ENCODE assay signal across 8 cellular contexts in the genomic region with DNA sequence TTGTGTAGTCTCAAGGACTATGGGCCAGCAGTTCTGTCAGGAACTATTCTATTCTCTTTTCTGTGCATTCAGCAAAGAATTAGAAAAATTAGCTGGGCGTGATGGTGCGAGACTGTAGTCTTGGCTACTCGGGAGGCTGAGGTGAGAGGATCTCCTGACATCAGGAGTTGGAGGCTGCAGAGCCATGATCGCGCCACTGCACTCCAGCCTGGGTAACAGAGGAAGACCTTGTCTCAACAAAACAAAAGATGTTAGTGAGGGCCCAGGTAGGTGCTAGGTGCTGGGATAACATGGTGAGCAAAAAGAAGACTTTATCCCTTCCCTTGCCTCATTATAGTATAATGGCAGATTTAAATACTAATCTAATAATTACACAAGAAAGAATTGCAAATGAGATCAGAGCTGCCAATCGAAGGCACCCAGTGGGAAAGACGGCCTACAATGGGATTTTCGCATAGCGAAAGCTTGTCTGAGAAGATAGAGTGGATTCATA. TPM values are rescaled to one million over a fixed set of nuclear protein-coding genes. Genes with fewer than 3 reads are reported as not detected.
DNase-seq lines count a peak whose midpoint lies in the region; ATAC-seq and TF ChIP-seq lines count a peak whose summit lies in the region.

No MANE protein-coding gene starts in this region.

- H3K9me2 ChIP-seq in PC-3 (replicated peaks; ENCODE audit: low read length) = no peaks in the 10 kb centered on the region

- H2AFZ ChIP-seq in PC-3 (ENCODE audit: low read length) (peak overlapping the region; percentile 99), fibroblast of lung (ENCODE audit: low read length) (peak overlapping the region; percentile 95)

- H3K36me3 ChIP-seq in PC-3 (ENCODE audit: low read depth, low read length) = peaks cover 8% of the 10 kb centered on the region
- H3K36me3 ChIP-seq in fibroblast of lung (ENCODE audit: control insufficient read depth, insufficient read depth, low read length) = no peaks in the 10 kb centered on the region

- BruUV-seq in PC-3 (replicated peaks; lab: Mats Ljungman, UMichigan) = no TSS peak

- TF ChIP-seq CTCF in PC-3 (conservative IDR thresholded peaks at IDR 0.05; ENCODE audit: low read depth, low read length) (no peak), fibroblast of lung (conservative IDR thresholded peaks at IDR 0.05 in 1 of 2, IDR thresholded peaks at IDR 0.05 in 1 of 2; ENCODE audit: low read depth in 1 of 2, low read length in 2 of 2) (no peak), retinal pigment epithelial cell (conservative IDR thresholded peaks at IDR 0.05; ENCODE audit: low read depth, low read length) (no peak)

- ATAC-seq in activated T-cell treated with anti-CD3 and anti-CD28 coated beads, Interleukin-2, amount 50 U/mL, for 4 hours = peak in 1 of 2 donors; percentile 3
- ATAC-seq in PC-3 = no peak
- ATAC-seq in HG03378 (IDR thresholded peaks at IDR 0.05; ENCODE audit: unreplicated experiment) = no peak

- peak overlapping the region; percentile 94 for H3K4me3 ChIP-seq in PC-3 (ENCODE audit: low read length)
- peak overlapping the region; percentile 95 to 99 (median 97) for H3K4me3 ChIP-seq in fibroblast of lung (replicated peaks in 1 of 4; ENCODE audit: control extremely low read depth in 1 of 4, insufficient read depth in 1 of 4, low read depth in 3 of 4, low read length in 4 of 4)
- H3K4me3 ChIP-seq in retinal pigment epithelial cell (ENCODE audit: low read length) = peak overlapping the region; percentile 91

- H3K36me3 Mint-ChIP-seq in activated T-cell treated with anti-CD3 and anti-CD28 coated beads, Interleukin-2, amount 50 U/mL, for 4 hours (ENCODE audit: insufficient read depth) = peaks cover 15% of the 10 kb centered on the region

- H3K4me1 Mint-ChIP-seq in activated T-cell treated with anti-CD3 and anti-CD28 coated beads, Interleukin-2, amount 50 U/mL, for 4 hours (ENCODE audit: low read depth) = peaks cover 32% of the 10 kb centered on the region

- CTCF ChIA-PET in PC-3 (lab: Charles Lee) = no interaction called here

- H3K9ac ChIP-seq in PC-3 (ENCODE audit: low read length) (peak overlapping the region; percentile 97), fibroblast of lung (ENCODE audit: insufficient read depth, low read length) (peak overlapping the region; percentile 13)

- no peaks in the 10 kb centered on the region for H3K27me3 ChIP-seq in PC-3 (ENCODE audit: low read length)
- no peaks in the 10 kb centered on the region for H3K27me3 ChIP-seq in fibroblast of lung (ENCODE audit: control insufficient read depth, insufficient read depth, low read length)

- intact Hi-C loops in PC-3 (cut with micrococcal nuclease) = loop anchor here (1.0 kb wide), 1 partner anchor 65 kb away; no protein-coding TSS in a partner anchor

- H3K27me3 Mint-ChIP-seq in activated T-cell treated with anti-CD3 and anti-CD28 coated beads, Interleukin-2, amount 50 U/mL, for 4 hours (ENCODE audit: low read depth) = no peaks in the 10 kb centered on the region

- POLR2A ChIA-PET in PC-3 (lab: Charles Lee; ENCODE audit: unreplicated experiment) = no interaction called here

- H4K20me1 ChIP-seq in PC-3 (ENCODE audit: low read length) (no peaks in the 10 kb centered on the region), fibroblast of lung (ENCODE audit: control insufficient read depth, extremely low read depth, insufficient read depth, low read length) (no peaks in the 10 kb centered on the region)

- DNase-seq in activated T-cell treated with anti-CD3 and anti-CD28 coated beads, Interleukin-2, amount 50 U/mL, for 4 hours = no peak
- no peak for DNase-seq in activated T-cell treated with anti-CD3 and anti-CD28 coated beads for 4 hours
- no peak for DNase-seq in PC-3
- DNase-seq in fibroblast of lung (ENCODE audit: low read depth in 2 of 2) = no peak
- DNase-seq in retinal pigment epithelial cell (ENCODE audit: low read depth) = no peak
- DNase-seq in CD1c-positive myeloid dendritic cell (ENCODE audit: extremely low spot score) = no peak
- DNase-seq in hepatic stellate cell (ENCODE audit: low spot score) = no peak

- H3F3A ChIP-seq in PC-3 (ENCODE audit: low read length, unreplicated experiment) = no peaks in the 10 kb centered on the region

- no peaks in the 10 kb centered on the region for H3K9me3 ChIP-seq in PC-3 (ENCODE audit: low read length)
- H3K9me3 ChIP-seq in fibroblast of lung (ENCODE audit: control insufficient read depth, insufficient read depth, low read depth, low read length) = no peaks in the 10 kb centered on the region

- no peaks in the 10 kb centered on the region for H3K9me3 Mint-ChIP-seq in activated T-cell treated with anti-CD3 and anti-CD28 coated beads, Interleukin-2, amount 50 U/mL, for 4 hours

- H3K4me2 ChIP-seq in PC-3 (ENCODE audit: low read length) (peak overlapping the region; percentile 99), fibroblast of lung (ENCODE audit: extremely low read depth, insufficient read depth, low read length) (peak overlapping the region; percentile 54)

- H3K4me3 Mint-ChIP-seq in activated T-cell treated with anti-CD3 and anti-CD28 coated beads, Interleukin-2, amount 50 U/mL, for 4 hours = peak overlapping the region; percentile 95

- H3K79me2 ChIP-seq in PC-3 (ENCODE audit: low read length) (peaks cover 38% of the 10 kb centered on the region), fibroblast of lung (ENCODE audit: control insufficient read depth, insufficient read depth, low read length) (peaks cover 8% of the 10 kb centered on the region)

- no peak overlapping the region for H3K27ac ChIP-seq in PC-3 (ENCODE audit: low read length)
- peak overlapping the region; percentile 61 for H3K27ac ChIP-seq in fibroblast of lung (ENCODE audit: insufficient read depth, low read length)

- H3K4me1 ChIP-seq in PC-3 (ENCODE audit: insufficient read depth, low read length) = peaks cover 7% of the 10 kb centered on the region
- no peaks in the 10 kb centered on the region for H3K4me1 ChIP-seq in fibroblast of lung (ENCODE audit: control insufficient read depth, extremely low read depth, insufficient read depth, low read length)

RNA-seq across cellular contexts. Expression of gene MRPL19, which starts 0.4 kb away (rescaled TPM):
- 10 to 100 TPM; 78.3 to 85.2 (median 78.8) TPM for total RNA-seq in activated T-cell treated with anti-CD3 and anti-CD28 coated beads, Interleukin-2, amount 50 U/mL, for 4 hours
- total RNA-seq in PC-3 (2014; rRNA removed) (81.1 and 85.9 TPM in 2 replicates), fibroblast of lung (29.3 and 36.2 TPM in 2 replicates)
- polyA plus RNA-seq in fibroblast of lung = 39.3 and 48.0 TPM in 2 replicates
- 28.7 and 34.2 TPM in 2 replicates for polyA plus RNA-seq in fibroblast of lung (2012)
- polyA minus RNA-seq in fibroblast of lung (ENCODE audit: low replicate concordance) = 1.8 and 6.0 TPM in 2 replicates
